ENCODE assay signal across 21 cellular contexts in genomic region chr18:46068763-46069162, GRCh38. TPM values are rescaled to one million over a fixed set of nuclear protein-coding genes. Genes with fewer than 3 reads are reported as not detected.
A peak's percentile ranks its signal among the peaks of the same experiment; 100 is the strongest.
DNase-seq lines count a peak whose midpoint lies in the region; TF ChIP-seq lines count a peak whose summit lies in the region.
"Had no signal": no experiment of that assay in that cellular context is flagged by ENCODE, and none has a peak within 500 bp of the region (broad histone marks: within the 10 kb centered on the region; RNA-seq: fewer than 3 reads in every experiment).

No MANE protein-coding gene starts in this region.

- CTCF ChIA-PET in HEK293 (lab: Yijun Ruan, JAX) = interaction anchor here (1.0 kb wide), 1 partner anchor 76 kb away, joined by 3 read pairs; no protein-coding TSS in a partner anchor

- TF ChIP-seq CTCF in HEK293 (tag by site-specific recombination; IDR thresholded peaks at IDR 0.05) (no peak), hepatocyte (IDR thresholded peaks at IDR 0.05; ENCODE audit: poor library complexity) (no peak)

- no peaks in the 10 kb centered on the region for H3K9me2 ChIP-seq in hepatocyte (replicated peaks; ENCODE audit: insufficient read depth)

- H3K9me3 ChIP-seq in HEK293 (ENCODE audit: control insufficient read depth, insufficient read depth, low read depth, low read length) (no peaks in the 10 kb centered on the region), hepatocyte (ENCODE audit: low read depth) (no peaks in the 10 kb centered on the region)

- H3K36me3 Mint-ChIP-seq in activated T-helper 1 cell treated with anti-CD3 and anti-CD28 coated beads, Interleukin-12 subunit alpha, Interleukin-12 subunit beta, Interleukin-2, Interleukin-4 antibody, amounts not matched to agents 30 ng/mL and 10 ng/mL and 1 ng/mL, durations not matched to agents 14 hours and 24 hours and 36 hours (ENCODE audit: low read depth) = peaks cover under 1% of the 10 kb centered on the region
- H3K36me3 Mint-ChIP-seq: activated naive CD8-positive, alpha-beta T cell treated with anti-CD3 and anti-CD28 coated beads, Interleukin-2, amount 10 ng/mL, durations not matched to agents 7 days and 5 days had no signal

- H3K27ac ChIP-seq in HEK293 (ENCODE audit: extremely low read depth, low read depth, low read length) = no peak overlapping the region
- peak overlapping the region; percentile 39 for H3K27ac ChIP-seq in hepatocyte
- peak overlapping the region in 13 of 21 experiments; percentile 1 to 63 (median 47) for H3K27ac ChIP-seq in skin epidermis
- H3K27ac ChIP-seq: cardiac muscle cell, GM23248, PC-9, SK-N-MC had no signal

- H3K27me3 Mint-ChIP-seq in activated T-helper 1 cell treated with anti-CD3 and anti-CD28 coated beads, Interleukin-12 subunit alpha, Interleukin-12 subunit beta, Interleukin-2, Interleukin-4 antibody, amounts not matched to agents 30 ng/mL and 10 ng/mL and 1 ng/mL, durations not matched to agents 14 hours and 24 hours and 36 hours (ENCODE audit: insufficient read depth) = peaks cover 3% of the 10 kb centered on the region
- H3K27me3 Mint-ChIP-seq: activated naive CD8-positive, alpha-beta T cell treated with anti-CD3 and anti-CD28 coated beads, Interleukin-2, amount 10 ng/mL, durations not matched to agents 7 days and 5 days had no signal

- H3K4me3 ChIP-seq in HEK293 (ENCODE audit: low read depth, low read length) = no peak overlapping the region
- no peak overlapping the region for H3K4me3 ChIP-seq in hepatocyte
- H3K4me3 ChIP-seq in skin epidermis = no peak overlapping the region
- H3K4me3 ChIP-seq: cardiac muscle cell, GM23248, PC-9, SK-N-MC had no signal

- H3K27ac Mint-ChIP-seq in activated T-helper 1 cell treated with anti-CD3 and anti-CD28 coated beads, Interleukin-12 subunit alpha, Interleukin-12 subunit beta, Interleukin-2, Interleukin-4 antibody, amounts not matched to agents 30 ng/mL and 10 ng/mL and 1 ng/mL, durations not matched to agents 14 hours and 24 hours and 36 hours = no peak overlapping the region
- H3K27ac Mint-ChIP-seq: activated naive CD8-positive, alpha-beta T cell treated with anti-CD3 and anti-CD28 coated beads, Interleukin-2, amount 10 ng/mL, durations not matched to agents 7 days and 5 days; B cell had no signal

- H3K9me3 Mint-ChIP-seq in activated T-helper 1 cell treated with anti-CD3 and anti-CD28 coated beads, Interleukin-12 subunit alpha, Interleukin-12 subunit beta, Interleukin-2, Interleukin-4 antibody, amounts not matched to agents 30 ng/mL and 10 ng/mL and 1 ng/mL, durations not matched to agents 14 hours and 24 hours and 36 hours = no peaks in the 10 kb centered on the region
- H3K9me3 Mint-ChIP-seq: activated naive CD8-positive, alpha-beta T cell treated with anti-CD3 and anti-CD28 coated beads, Interleukin-2, amount 10 ng/mL, durations not matched to agents 7 days and 5 days had no signal

- no peaks in the 10 kb centered on the region for H4K20me1 ChIP-seq in hepatocyte (ENCODE audit: insufficient read depth, poor library complexity, severe bottlenecking)

- peaks cover 54% of the 10 kb centered on the region for H3K79me2 ChIP-seq in hepatocyte

- no peak for DNase-seq in activated T-helper 1 cell treated with anti-CD3 and anti-CD28 coated beads, Interleukin-12 subunit alpha, Interleukin-12 subunit beta, Interleukin-2, Interleukin-4 antibody, amounts not matched to agents 30 ng/mL and 10 ng/mL and 1 ng/mL, durations not matched to agents 14 hours and 24 hours and 36 hours (ENCODE audit: low spot score)
- peak; percentile 28 for DNase-seq in hepatocyte (ENCODE audit: low spot score)
- DNase-seq in NCI-H510A (lab: John Stamatoyannopoulos, UW) = no peak
- no peak for DNase-seq in NOMO-1 treated with dmso at 0.1 percent for 144 hours (lab: John Stamatoyannopoulos, UW; ENCODE audit: unreplicated experiment)
- DNase-seq in NK-92 treated with Interleukin-12 subunit alpha and Interleukin-12 subunit beta, amount 100 ng/mL, for 24 hours (lab: John Stamatoyannopoulos, UW) = no peak
- DNase-seq: activated CD4-positive, alpha-beta T cell treated with anti-CD3 and anti-CD28 coated beads for 4 hours; activated CD8-positive, alpha-beta memory T cell treated with anti-CD3 and anti-CD28 coated beads, Interleukin-2, amount 50 U/mL, for 48 hours; activated naive CD8-positive, alpha-beta T cell treated with anti-CD3 and anti-CD28 coated beads, Interleukin-2, amount 10 ng/mL, durations not matched to agents 7 days and 5 days; hippocampal formation; kidney glomerular epithelial cell; NCI-H2081; NCI-H526 treated with DMSO at 0.1 percent for 48 hours; nucleus accumbens; right cardiac atrium had no signal

- H3K4me1 Mint-ChIP-seq in activated T-helper 1 cell treated with anti-CD3 and anti-CD28 coated beads, Interleukin-12 subunit alpha, Interleukin-12 subunit beta, Interleukin-2, Interleukin-4 antibody, amounts not matched to agents 30 ng/mL and 10 ng/mL and 1 ng/mL, durations not matched to agents 14 hours and 24 hours and 36 hours (ENCODE audit: low read depth) = peaks cover 39% of the 10 kb centered on the region

- no peak overlapping the region for H2AFZ ChIP-seq in hepatocyte
- H2AFZ ChIP-seq: GM23248, PC-9 had no signal

- peak overlapping the region; percentile 5 for H3K4me3 Mint-ChIP-seq in activated T-helper 1 cell treated with anti-CD3 and anti-CD28 coated beads, Interleukin-12 subunit alpha, Interleukin-12 subunit beta, Interleukin-2, Interleukin-4 antibody, amounts not matched to agents 30 ng/mL and 10 ng/mL and 1 ng/mL, durations not matched to agents 14 hours and 24 hours and 36 hours
- H3K4me3 Mint-ChIP-seq: activated naive CD8-positive, alpha-beta T cell treated with anti-CD3 and anti-CD28 coated beads, Interleukin-2, amount 10 ng/mL, durations not matched to agents 7 days and 5 days; B cell had no signal

- H3K27me3 ChIP-seq in hepatocyte = no peaks in the 10 kb centered on the region
- H3K27me3 ChIP-seq: cardiac muscle cell had no signal

- 40% methylated on average over 1 of the region's 1 CpG for WGBS in hepatocyte (ENCODE audit: low lambda C conversion rate, missing lambda C conversion rate)

- intact Hi-C loops in activated T-helper 1 cell treated with anti-CD3 and anti-CD28 coated beads, Interleukin-12 subunit alpha, Interleukin-12 subunit beta, Interleukin-2, Interleukin-4 antibody, amounts not matched to agents 30 ng/mL and 10 ng/mL and 1 ng/mL, durations not matched to agents 14 hours and 24 hours and 36 hours (cut with micrococcal nuclease) = loop anchor here (1.0 kb wide), 1 partner anchor 55 kb away; no protein-coding TSS in a partner anchor

- H3K4me1 ChIP-seq in HEK293 (ENCODE audit: control insufficient read depth, insufficient read depth, low read length) (no peaks in the 10 kb centered on the region), hepatocyte (ENCODE audit: insufficient read depth) (peaks cover 8% of the 10 kb centered on the region)

- POLR2A ChIA-PET in HEK293 (lab: Yijun Ruan, JAX) = no interaction called here

- no peak overlapping the region for H3K4me2 ChIP-seq in hepatocyte
- H3K4me2 ChIP-seq: PC-9 had no signal

- H3K36me3 ChIP-seq in HEK293 (ENCODE audit: control insufficient read depth in 2 of 2, insufficient read depth in 1 of 2, low read length in 2 of 2) (no peaks in the 10 kb centered on the region), hepatocyte (replicated peaks; ENCODE audit: insufficient read depth, low read depth) (no peaks in the 10 kb centered on the region)
- H3K36me3 ChIP-seq: cardiac muscle cell had no signal

TF ChIP-seq in HEK293, 187 proteins besides CTCF, POLR2A, EP300 and RAD21:
- TF ChIP-seq ZFP41 (tag by site-specific recombination; IDR thresholded peaks at IDR 0.05; ENCODE audit: borderline replicate concordance) (no peak), PRDM1 (tag by site-specific recombination; IDR thresholded peaks at IDR 0.05) (0 out of 2 replicates have a peak, but pooled peaks have one; percentile 19), PRDM4 (tag by site-specific recombination; IDR thresholded peaks at IDR 0.05) (no peak)
TF ChIP-seq in HEK293: peak in this region for 1.

RNA-seq across cellular contexts. Expression of gene PSTPIP2, which starts 3.3 kb away (rescaled TPM):
- total RNA-seq in activated T-helper 1 cell treated with anti-CD3 and anti-CD28 coated beads, Interleukin-12 subunit alpha, Interleukin-12 subunit beta, Interleukin-2, Interleukin-4 antibody, amounts not matched to agents 30 ng/mL and 10 ng/mL and 1 ng/mL, durations not matched to agents 14 hours and 24 hours and 36 hours = 19.2 and 23.6 TPM in 2 replicates
- total RNA-seq in hepatocyte = 21.2 and 24.5 TPM in 2 replicates
- polyA plus RNA-seq in hepatocyte = 10.0 and 11.9 TPM in 2 replicates
- total RNA-seq: PC-9 had no signal

RNA-seq across cellular contexts. Expression of gene ATP5F1A, which starts 29.3 kb away (rescaled TPM):
- total RNA-seq in activated T-helper 1 cell treated with anti-CD3 and anti-CD28 coated beads, Interleukin-12 subunit alpha, Interleukin-12 subunit beta, Interleukin-2, Interleukin-4 antibody, amounts not matched to agents 30 ng/mL and 10 ng/mL and 1 ng/mL, durations not matched to agents 14 hours and 24 hours and 36 hours = 412 and 420 TPM in 2 replicates
- 931 and 979 TPM in 2 replicates for total RNA-seq in hepatocyte
- polyA plus RNA-seq in hepatocyte = 533 and 609 TPM in 2 replicates

RNA-seq across cellular contexts. Expression of gene HAUS1, which starts 35.4 kb away (rescaled TPM):
- 41.8 and 42.1 TPM in 2 replicates for total RNA-seq in activated T-helper 1 cell treated with anti-CD3 and anti-CD28 coated beads, Interleukin-12 subunit alpha, Interleukin-12 subunit beta, Interleukin-2, Interleukin-4 antibody, amounts not matched to agents 30 ng/mL and 10 ng/mL and 1 ng/mL, durations not matched to agents 14 hours and 24 hours and 36 hours
- total RNA-seq in hepatocyte = 48.8 and 51.8 TPM in 2 replicates
- 31.8 and 36.5 TPM in 2 replicates for polyA plus RNA-seq in hepatocyte
